ENCODE assay signal across 8 cellular contexts in the genomic region with DNA sequence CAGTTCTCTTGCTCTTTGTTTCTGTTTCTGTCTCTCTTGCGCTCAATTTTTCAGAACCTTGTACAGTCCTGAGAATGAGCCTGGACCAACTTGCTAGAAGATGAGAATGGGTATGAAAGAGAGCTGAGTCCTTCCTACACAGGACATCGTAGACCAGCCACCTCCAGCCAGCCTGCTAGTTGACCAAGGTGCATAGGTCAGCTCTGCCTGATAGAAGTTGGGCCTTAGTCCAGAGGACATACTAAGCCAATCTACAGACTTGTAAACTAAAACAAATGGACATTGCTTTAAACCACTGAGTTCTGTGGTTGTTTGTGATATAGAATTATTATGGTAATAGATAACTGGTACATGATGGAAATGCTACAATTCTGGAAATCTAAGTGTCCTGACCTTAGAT.
"Had no signal": no experiment of that assay in that cellular context is flagged by ENCODE, and none has a peak within 500 bp of the region (broad histone marks: within the 10 kb centered on the region; RNA-seq: fewer than 3 reads in every experiment).

No MANE protein-coding gene starts in this region.

- H3K27ac ChIP-seq: HL-60, KMS-11 had no signal

- FAIRE-seq: H1, H54 had no signal

- DNase-seq: H9, HCEC 1CT, KBM-7 had no signal

- H3K4me3 ChIP-seq: GM23338 had no signal

- H3K9ac ChIP-seq: KMS-11 had no signal

- ATAC-seq: GM23338 had no signal
